In genomic region chr7:128435311-128435654, GRCh38 we compare ENCODE assay signal across 1 cellular context.
TF ChIP-seq lines count a peak whose summit lies in the region.

No MANE protein-coding gene starts in this region.

TF ChIP-seq in HepG2, 621 proteins besides CTCF, POLR2A, EP300 and RAD21 (continued from another document and continues in another):
- TF ChIP-seq ZBTB33 (CRISPR knock-in tag; IDR thresholded peaks at IDR 0.05) (no peak), ETV6 (CRISPR knock-in tag; conservative IDR thresholded peaks at IDR 0.05) (no peak), JUN (CRISPR knock-in tag; IDR thresholded peaks at IDR 0.05) (no peak), ZNF543 (CRISPR knock-in tag; IDR thresholded peaks at IDR 0.05) (no peak), AGO1 (IDR thresholded peaks at IDR 0.05; ENCODE audit: low read depth, low read length, poor library complexity, severe bottlenecking) (no peak), HNRNPH1 (optimal IDR thresholded peaks at IDR 0.05; ENCODE audit: low read depth, low read length) (no peak), RNF2 (conservative IDR thresholded peaks at IDR 0.05; ENCODE audit: low read depth) (no peak), HDAC6 (IDR thresholded peaks at IDR 0.05; ENCODE audit: low read depth, low read length) (no peak), ZNF503 (CRISPR knock-in tag; IDR thresholded peaks at IDR 0.05) (no peak), SAP130 (CRISPR knock-in tag; IDR thresholded peaks at IDR 0.05; ENCODE audit: low read depth) (peak; percentile 55), ZHX2 (IDR thresholded peaks at IDR 0.05; ENCODE audit: low read depth) (no peak), ZHX2 (CRISPR knock-in tag; IDR thresholded peaks at IDR 0.05; ENCODE audit: borderline replicate concordance) (no peak), ZNF160 (CRISPR knock-in tag; IDR thresholded peaks at IDR 0.05) (no peak), RFX5 (IDR thresholded peaks at IDR 0.05; ENCODE audit: low read depth, low read length) (no peak), ZNF768 (CRISPR knock-in tag; IDR thresholded peaks at IDR 0.05) (no peak), NFYC (CRISPR knock-in tag; IDR thresholded peaks at IDR 0.05) (no peak), ZNF724P (CRISPR knock-in tag; IDR thresholded peaks at IDR 0.05; ENCODE audit: borderline replicate concordance) (no peak), HMGXB3 (CRISPR knock-in tag; IDR thresholded peaks at IDR 0.05; ENCODE audit: borderline replicate concordance) (no peak), NFIC (IDR thresholded peaks at IDR 0.05; ENCODE audit: low read length) (no peak; the same call in 1 of the 2 replicates), TP53 (CRISPR knock-in tag; conservative IDR thresholded peaks at IDR 0.05) (no peak), ZNF558 (CRISPR knock-in tag; IDR thresholded peaks at IDR 0.05; ENCODE audit: borderline replicate concordance) (no peak), ELF1 (CRISPR knock-in tag; IDR thresholded peaks at IDR 0.05) (no peak), GATAD2A (CRISPR knock-in tag; IDR thresholded peaks at IDR 0.05) (peak; percentile 81), HNF4G (IDR thresholded peaks at IDR 0.05; ENCODE audit: borderline replicate concordance, low read depth, low read length) (no peak), HNF4G (CRISPR knock-in tag; IDR thresholded peaks at IDR 0.05; ENCODE audit: borderline replicate concordance, low read depth) (no peak), ZNF646 (CRISPR knock-in tag; IDR thresholded peaks at IDR 0.05) (no peak), NONO (IDR thresholded peaks at IDR 0.05) (no peak), NONO (CRISPR knock-in tag; conservative IDR thresholded peaks at IDR 0.05) (no peak), WIZ (CRISPR knock-in tag; IDR thresholded peaks at IDR 0.05) (no peak), ZNF510 (CRISPR knock-in tag; IDR thresholded peaks at IDR 0.05; ENCODE audit: low read depth) (no peak), ZNF225 (CRISPR knock-in tag; IDR thresholded peaks at IDR 0.05) (no peak), AHR (CRISPR knock-in tag; IDR thresholded peaks at IDR 0.05) (no peak), ZFP91 (CRISPR knock-in tag; IDR thresholded peaks at IDR 0.05; ENCODE audit: borderline replicate concordance) (no peak), TGIF2 (CRISPR knock-in tag; IDR thresholded peaks at IDR 0.05) (no peak), ZNF512 (CRISPR knock-in tag; IDR thresholded peaks at IDR 0.05) (no peak), RCOR2 (CRISPR knock-in tag; IDR thresholded peaks at IDR 0.05) (no peak)
